Comparison of ENCODE assay signal across 22 cellular contexts in the genomic region with DNA sequence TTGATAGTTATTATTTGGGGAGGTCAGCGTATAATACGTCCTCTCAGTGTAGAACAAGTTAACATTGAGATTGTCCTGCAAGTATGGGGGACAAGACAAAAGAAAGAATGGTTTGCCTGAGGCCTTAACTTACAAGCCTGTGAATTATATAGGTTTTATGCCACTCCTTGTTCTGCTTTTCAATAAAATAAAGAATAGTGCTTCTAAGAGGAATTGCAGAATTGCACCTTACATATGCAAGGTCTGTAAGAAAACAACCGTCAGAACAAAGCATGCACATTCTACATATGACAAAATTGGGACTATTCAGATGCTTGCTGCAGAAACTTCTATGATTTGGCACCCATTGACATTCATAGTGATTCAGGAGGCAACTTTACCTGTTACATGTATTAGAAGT.
"Had no signal": no experiment of that assay in that cellular context is flagged by ENCODE, and none has a peak within 500 bp of the region (broad histone marks: within the 10 kb centered on the region; RNA-seq: fewer than 3 reads in every experiment).

No MANE protein-coding gene starts in this region.

- H3K4me3 ChIP-seq: neural progenitor cell had no signal

- H3K4me2 ChIP-seq: neural progenitor cell had no signal

- H3K9me3 ChIP-seq: heart left ventricle, uterus had no signal

- ATAC-seq: activated CD8-positive, alpha-beta T cell treated with anti-CD3 and anti-CD28 coated beads for 36 hours; esophagus mucosa; foreskin keratinocyte; heart left ventricle; left colon; natural killer cell; stimulated activated effector memory CD8-positive, alpha-beta T cell treated with anti-CD3 and anti-CD28 coated beads, Interleukin-12 subunit alpha, Interleukin-12 subunit beta, amount 100 ng/mL, for 72 hours had no signal

- H3K9ac ChIP-seq: neural progenitor cell had no signal

- H3K36me3 ChIP-seq: heart left ventricle, neural progenitor cell, uterus had no signal

- H3K27me3 ChIP-seq: foreskin keratinocyte, heart left ventricle, neural progenitor cell, uterus had no signal

- H3K4me1 ChIP-seq: foreskin keratinocyte, heart left ventricle, neural progenitor cell, uterus had no signal

- H3K27ac ChIP-seq: foreskin keratinocyte, heart left ventricle, neural progenitor cell, skin epidermis, uterus had no signal

- DNase-seq: activated B cell treated with CpG ODN at 0.5 μM for 24 hours; activated CD4-positive, alpha-beta T cell treated with anti-CD3 and anti-CD28 coated beads, Interleukin-2, amount 50 U/mL, for 1 hour; activated CD8-positive, alpha-beta T cell treated with anti-CD3 and anti-CD28 coated beads for 36 hours; activated effector memory CD4-positive, alpha-beta T cell treated with anti-CD3 and anti-CD28 coated beads, Interleukin-2, amount 50 U/mL, for 16 hours; activated naive CD4-positive, alpha-beta T cell treated with anti-CD3 and anti-CD28 coated beads for 36 hours; activated naive CD8-positive, alpha-beta T cell treated with anti-CD3 and anti-CD28 coated beads, Interleukin-2, amount 10 ng/mL, durations not matched to agents 7 days and 5 days; amniotic stem cell; endodermal cell; heart left ventricle; immature natural killer cell; kidney; left colon; natural killer cell; posterior cingulate gyrus; stimulated activated CD4-positive, alpha-beta T cell treated with anti-CD3 and anti-CD28 coated beads, Interleukin-4, amount 100 ng/mL, for 24 hours; uterus had no signal

- FAIRE-seq: astrocyte, kidney had no signal
